Comparison of ENCODE assay signal across 8 cellular contexts in genomic region chr4:37827030-37827705, GRCh38. TPM values are rescaled to one million over a fixed set of nuclear protein-coding genes. Genes with fewer than 3 reads are reported as not detected.
DNase-seq lines count a peak whose midpoint lies in the region; ATAC-seq and TF ChIP-seq lines count a peak whose summit lies in the region.

No MANE protein-coding gene starts in this region.

- ATAC-seq in GM19455 (IDR thresholded peaks at IDR 0.05; ENCODE audit: unreplicated experiment) (peak; percentile 57), HG03442 (IDR thresholded peaks at IDR 0.05; ENCODE audit: unreplicated experiment) (peak; percentile 36)

- peaks cover 20% of the 10 kb centered on the region for H3K36me3 Mint-ChIP-seq in activated CD4-positive, alpha-beta memory T cell treated with anti-CD3 and anti-CD28 coated beads for 36 hours
- peaks cover 13% of the 10 kb centered on the region for H3K36me3 Mint-ChIP-seq in osteocyte (ENCODE audit: unreplicated experiment)

- DNase-seq in Daoy (ENCODE audit: low read depth) = peak; percentile 27
- peak; percentile 20 for DNase-seq in activated CD4-positive, alpha-beta memory T cell treated with anti-CD3 and anti-CD28 coated beads for 36 hours
- peak; percentile 59 for DNase-seq in fibroblast of villous mesenchyme (ENCODE audit: low read depth)
- no peak for DNase-seq in osteocyte (ENCODE audit: extremely low spot score, unreplicated experiment)
- DNase-seq in effector CD4-positive, alpha-beta T cell = no peak
- no peak for DNase-seq in NCI-H2196 (lab: John Stamatoyannopoulos, UW; ENCODE audit: unreplicated experiment)

- POLR2A ChIA-PET in activated CD4-positive, alpha-beta memory T cell treated with anti-CD3 and anti-CD28 coated beads for 36 hours (lab: Charles Lee) = interaction anchor here (0.9 to 1.2 kb wide), 4 partner anchors 21 to 140 kb away, joined by 3 to 6 read pairs (median 4); partner anchors contain the start of gene RELL1

- no peak for TF ChIP-seq CTCF in fibroblast of villous mesenchyme (IDR thresholded peaks at IDR 0.05; ENCODE audit: insufficient read depth, low read depth, low read length)
- TF ChIP-seq CTCF in osteocyte (IDR thresholded peaks at IDR 0.05) = no peak

- intact Hi-C loops in activated CD4-positive, alpha-beta memory T cell treated with anti-CD3 and anti-CD28 coated beads for 36 hours (cut with micrococcal nuclease) = loop anchor here (2.0 to 5.0 kb wide), 2 partner anchors 45 to 152 kb away; no protein-coding TSS in a partner anchor

- H3K27me3 Mint-ChIP-seq in activated CD4-positive, alpha-beta memory T cell treated with anti-CD3 and anti-CD28 coated beads for 36 hours = no peaks in the 10 kb centered on the region
- H3K27me3 Mint-ChIP-seq in osteocyte (ENCODE audit: unreplicated experiment) = no peaks in the 10 kb centered on the region

- H3K4me3 Mint-ChIP-seq in activated CD4-positive, alpha-beta memory T cell treated with anti-CD3 and anti-CD28 coated beads for 36 hours = peak overlapping the region; percentile 92
- H3K4me3 Mint-ChIP-seq in osteocyte (ENCODE audit: unreplicated experiment) = peak overlapping the region; percentile 93

- no peaks in the 10 kb centered on the region for H3K9me3 Mint-ChIP-seq in activated CD4-positive, alpha-beta memory T cell treated with anti-CD3 and anti-CD28 coated beads for 36 hours
- H3K9me3 Mint-ChIP-seq in osteocyte (ENCODE audit: unreplicated experiment) = no peaks in the 10 kb centered on the region

- H3K4me3 ChIP-seq in fibroblast of villous mesenchyme (ENCODE audit: low read depth, low read length) = peak overlapping the region; percentile 76

- H3K4me1 Mint-ChIP-seq in activated CD4-positive, alpha-beta memory T cell treated with anti-CD3 and anti-CD28 coated beads for 36 hours (ENCODE audit: low read depth) = peaks cover 22% of the 10 kb centered on the region
- peaks cover 16% of the 10 kb centered on the region for H3K4me1 Mint-ChIP-seq in osteocyte (ENCODE audit: unreplicated experiment)

- CTCF ChIA-PET in activated CD4-positive, alpha-beta memory T cell treated with anti-CD3 and anti-CD28 coated beads for 36 hours (lab: Charles Lee) = interaction anchor here (1.2 to 1.5 kb wide), 3 partner anchors 24 to 208 kb away, joined by 4 to 7 read pairs (median 5); no protein-coding TSS in a partner anchor

- H3K27ac Mint-ChIP-seq in activated CD4-positive, alpha-beta memory T cell treated with anti-CD3 and anti-CD28 coated beads for 36 hours = peak overlapping the region; percentile 71
- H3K27ac Mint-ChIP-seq in osteocyte (ENCODE audit: unreplicated experiment) = peak overlapping the region; percentile 89

RNA-seq across cellular contexts. Expression of gene PGM2, which starts 0.7 kb away (rescaled TPM):
- total RNA-seq in Daoy (2014; rRNA removed; shearing (Covaris generic)) = 46.5 and 48.7 TPM in 2 replicates
- total RNA-seq in activated CD4-positive, alpha-beta memory T cell treated with anti-CD3 and anti-CD28 coated beads for 36 hours = 10 to 100 TPM; 65.7 to 66.0 TPM
- total RNA-seq in fibroblast of villous mesenchyme (25.9 and 28.7 TPM in 2 replicates), osteocyte (19.8 and 25.8 TPM in 2 replicates)

Comparison
In these comparisons a context has a peak if more than half of its experiments do, and no peak if none do; other contexts are left out.
1. DNase-seq: peak in Daoy (single experiment), activated CD4-positive, alpha-beta memory T cell treated with anti-CD3 and anti-CD28 coated beads for 36 hours (single experiment) and fibroblast of villous mesenchyme (single experiment); none in osteocyte (single experiment), effector CD4-positive, alpha-beta T cell (single experiment) and NCI-H2196 (single experiment).